ENCODE assay signal across 7 cellular contexts in genomic region chr19:23394481-23394880, GRCh38. TPM values are rescaled to one million over a fixed set of nuclear protein-coding genes. Genes with fewer than 3 reads are reported as not detected.
A peak's percentile ranks its signal among the peaks of the same experiment; 100 is the strongest.
DNase-seq lines count a peak whose midpoint lies in the region; ATAC-seq and TF ChIP-seq lines count a peak whose summit lies in the region.
"Not testable (repeated sequence)": the region's sequence is repeated elsewhere in the genome, so short reads cannot be mapped to it uniquely, and the experiment has no call there.

No MANE protein-coding gene starts in this region.

- intact Hi-C loops in mammary epithelial cell (cut with micrococcal nuclease): loop anchor here (2.0 to 10.0 kb wide), 2 partner anchors 120 to 160 kb away; no protein-coding TSS in a partner anchor

- BruUV-seq in mammary epithelial cell (replicated peaks; lab: Mats Ljungman, UMichigan): not testable (repeated sequence)

- peak; percentile 23 for ATAC-seq in GM23338

- H3K4me3 ChIP-seq in GM23338 (peak overlapping the region; percentile 71), mammary epithelial cell (replicated peaks in 1 of 3; ENCODE audit: insufficient read depth in 1 of 3, low read depth in 2 of 3, low read length in 3 of 3) (peak overlapping the region; percentile 69 to 75 (median 75)), smooth muscle cell (peak overlapping the region; percentile 94)

- H3K27ac ChIP-seq in GM23338 (ENCODE audit: low read depth): peak overlapping the region; percentile 97
- peak overlapping the region; percentile 88 for H3K27ac ChIP-seq in RWPE1
- peak overlapping the region; percentile 82 for H3K27ac ChIP-seq in mammary epithelial cell (ENCODE audit: insufficient read depth, low read depth, low read length)
- H3K27ac ChIP-seq in smooth muscle cell (ENCODE audit: low read depth): peak overlapping the region; percentile 97

- peak overlapping the region; percentile 98 for H3K4me3 Mint-ChIP-seq in GM23338
- H3K4me3 Mint-ChIP-seq in mesothelial cell of epicardium: peak overlapping the region; percentile 99

- H3K79me2 ChIP-seq in GM23338 (replicated peaks; ENCODE audit: insufficient read depth): peaks cover 54% of the 10 kb centered on the region
- peaks cover 56% of the 10 kb centered on the region for H3K79me2 ChIP-seq in mammary epithelial cell (ENCODE audit: insufficient read depth, low read length)
- peaks cover 64% of the 10 kb centered on the region for H3K79me2 ChIP-seq in smooth muscle cell (ENCODE audit: low read depth)

- not testable (repeated sequence) for H3K9me2 ChIP-seq in GM23338 (ENCODE audit: insufficient read depth)

- H3K4me1 Mint-ChIP-seq in GM23338: peaks cover 22% of the 10 kb centered on the region; the same call in 2 of the 3 replicates
- peaks cover 27% of the 10 kb centered on the region for H3K4me1 Mint-ChIP-seq in mesothelial cell of epicardium

- not testable (repeated sequence) for H2AFZ ChIP-seq in GM23338
- H2AFZ ChIP-seq in mammary epithelial cell (ENCODE audit: low read depth, low read length): peak overlapping the region; percentile 87
- H2AFZ ChIP-seq in smooth muscle cell (ENCODE audit: low read depth): peak overlapping the region; percentile 89

- not testable (repeated sequence) for H3F3A ChIP-seq in GM23338 (replicated peaks; ENCODE audit: low read depth); smooth muscle cell (ENCODE audit: low read depth)

- in situ Hi-C loops in mammary epithelial cell (cut with MboI; ENCODE audit: low sequenced_read_pairs in 2 of 2): not testable (repeated sequence)

- H3K9me3 ChIP-seq in mammary epithelial cell (replicated peaks; ENCODE audit: insufficient read depth, low read length); smooth muscle cell (replicated peaks; ENCODE audit: low read depth): not testable (repeated sequence)

- H3K27me3 ChIP-seq in GM23338 (ENCODE audit: insufficient read depth); mammary epithelial cell (ENCODE audit: insufficient read depth, low read length); smooth muscle cell (ENCODE audit: low read depth): not testable (repeated sequence)

- H3K9me3 Mint-ChIP-seq in GM23338: not testable (repeated sequence)
- H3K9me3 Mint-ChIP-seq in mesothelial cell of epicardium: peaks cover 13% of the 10 kb centered on the region

- dilution Hi-C loops in mammary epithelial cell (cut with HindIII; ENCODE audit: low sequenced_read_pairs): not testable (repeated sequence)

- CTCF ChIA-PET in RWPE1 (lab: Yijun Ruan, JAX): not testable (repeated sequence)
- CTCF ChIA-PET in mammary epithelial cell (lab: Charles Lee; ENCODE audit: low non-redundant PET): interaction anchor here (0.6 to 1.0 kb wide), 2 partner anchors 33 to 146 kb away, joined by 3 to 4 read pairs; no protein-coding TSS in a partner anchor

- peaks cover 10% of the 10 kb centered on the region for H3K4me1 ChIP-seq in GM23338 (ENCODE audit: insufficient read depth)
- H3K4me1 ChIP-seq in mammary epithelial cell (ENCODE audit: insufficient read depth, low read length): not testable (repeated sequence)
- peaks cover 21% of the 10 kb centered on the region for H3K4me1 ChIP-seq in smooth muscle cell (ENCODE audit: low read depth)

- H4K20me1 ChIP-seq in GM23338 (replicated peaks; ENCODE audit: insufficient read depth); mammary epithelial cell (ENCODE audit: insufficient read depth, low read length): not testable (repeated sequence)
- peaks cover 38% of the 10 kb centered on the region for H4K20me1 ChIP-seq in smooth muscle cell (ENCODE audit: low read depth)

- H3K4me2 ChIP-seq in GM23338 (peak overlapping the region; percentile 75), mammary epithelial cell (ENCODE audit: insufficient read depth, low read depth, low read length) (peak overlapping the region; percentile 90), smooth muscle cell (peak overlapping the region; percentile 90)

- not testable (repeated sequence) for H3K36me3 ChIP-seq in GM23338 (ENCODE audit: insufficient read depth); mammary epithelial cell (ENCODE audit: insufficient read depth, low read length); smooth muscle cell (ENCODE audit: low read depth)

- H3K9ac ChIP-seq in mammary epithelial cell (ENCODE audit: insufficient read depth, low read length): peak overlapping the region; percentile 90
- H3K9ac ChIP-seq in smooth muscle cell (ENCODE audit: low read depth): peak overlapping the region; percentile 99

- POLR2A ChIA-PET in RWPE1 (lab: Yijun Ruan, JAX; ENCODE audit: low non-redundant PET): interaction anchor here (0.5 to 1.1 kb wide), 2 partner anchors 364 to 520 kb away, joined by 3 read pairs; partner anchors contain the start of gene ZNF726

- DNase-seq in GM23338 (ENCODE audit: low spot score) (peak; percentile 21), mammary epithelial cell (peak; percentile 41), glomerular visceral epithelial cell (ENCODE audit: extremely low spot score) (peak; percentile 22)
- DNase-seq in RWPE1 (ENCODE audit: low spot score); mesothelial cell of epicardium (ENCODE audit: low spot score in 2 of 2, unreplicated experiment in 2 of 2); smooth muscle cell (lab: John Stamatoyannopoulos, UW; ENCODE audit: unreplicated experiment): not testable (repeated sequence)
- DNase-seq in activated CD8-positive, alpha-beta memory T cell treated with anti-CD3 and anti-CD28 coated beads, Interleukin-2, amount 50 U/mL, for 48 hours: peak; percentile 67

- not testable (repeated sequence) for TF ChIP-seq CTCF in GM23338 (conservative IDR thresholded peaks at IDR 0.05; ENCODE audit: low read depth in 2 of 2); RWPE1 (conservative IDR thresholded peaks at IDR 0.05; ENCODE audit: low read depth); mammary epithelial cell (conservative IDR thresholded peaks at IDR 0.05 in 1 of 2, IDR thresholded peaks at IDR 0.05 in 1 of 2; ENCODE audit: extremely low read depth in 1 of 2, insufficient read depth in 1 of 2, low read depth in 1 of 2, low read length in 2 of 2); mesothelial cell of epicardium (IDR thresholded peaks at IDR 0.05; ENCODE audit: unreplicated experiment); smooth muscle cell (IDR thresholded peaks at IDR 0.05; ENCODE audit: borderline replicate concordance, insufficient read depth, poor library complexity, severe bottlenecking)

- 4% methylated on average over 12 of the region's 12 CpGs for WGBS in mammary epithelial cell (ENCODE audit: low coverage, missing lambda C conversion rate)
- 4% methylated on average over 12 of the region's 12 CpGs for WGBS in smooth muscle cell (ENCODE audit: low lambda C conversion rate)

- not testable (repeated sequence) for H3K27me3 Mint-ChIP-seq in GM23338 (ENCODE audit: insufficient read depth, low read depth, poor library complexity); mesothelial cell of epicardium (ENCODE audit: low read depth)

- peaks cover 36% of the 10 kb centered on the region for H3K36me3 Mint-ChIP-seq in GM23338 (ENCODE audit: low read depth)
- H3K36me3 Mint-ChIP-seq in mesothelial cell of epicardium: peaks cover 24% of the 10 kb centered on the region

- peak overlapping the region; percentile 99 for H3K27ac Mint-ChIP-seq in GM23338
- peak overlapping the region; percentile 100 for H3K27ac Mint-ChIP-seq in mesothelial cell of epicardium

RNA-seq across cellular contexts. Expression of gene ZNF91, which starts 0.8 kb away (rescaled TPM):
- 45.1 and 51.6 TPM in 2 replicates for total RNA-seq in GM23338 (2014; rRNA removed; shearing (Covaris generic))
- polyA plus RNA-seq in GM23338 (2016; fragmentation: Nextera tagmentation; extraction: Ambion mirVana): 17.4 and 23.5 TPM in 2 replicates
- total RNA-seq in mammary epithelial cell: 10 to 100 TPM; 27.8 to 43.7 TPM
- polyA plus RNA-seq in mammary epithelial cell: 8.4 TPM
- 34.1 TPM for polyA minus RNA-seq in mammary epithelial cell
- total RNA-seq in mesothelial cell of epicardium: 165 to 169 TPM (median 165 TPM) in 3 replicates
- 41.5 and 51.3 TPM in 2 replicates for total RNA-seq in smooth muscle cell
- polyA plus RNA-seq in smooth muscle cell: 11.5 and 18.4 TPM in 2 replicates
